In genomic region chr2:63880603-63881002, GRCh38 we compare ENCODE assay signal across 1 cellular context.
TF ChIP-seq lines count a peak whose summit lies in the region.

No MANE protein-coding gene starts in this region.

TF ChIP-seq in HepG2, 621 proteins besides CTCF, POLR2A, EP300 and RAD21:
- TF ChIP-seq ZNF343 (CRISPR knock-in tag; IDR thresholded peaks at IDR 0.05) (no peak), SOX5 (CRISPR knock-in tag; IDR thresholded peaks at IDR 0.05; ENCODE audit: borderline replicate concordance) (no peak), NFKB2 (CRISPR knock-in tag; IDR thresholded peaks at IDR 0.05; ENCODE audit: borderline replicate concordance) (no peak), ZBTB3 (CRISPR knock-in tag; IDR thresholded peaks at IDR 0.05; ENCODE audit: borderline replicate concordance, low read depth) (no peak), SRY (CRISPR knock-in tag; IDR thresholded peaks at IDR 0.05) (no peak), ZBTB8A (CRISPR knock-in tag; IDR thresholded peaks at IDR 0.05; ENCODE audit: borderline replicate concordance, low read depth) (no peak), CCAR2 (optimal IDR thresholded peaks at IDR 0.05; ENCODE audit: low read depth, low read length) (no peak), RELA (CRISPR knock-in tag; IDR thresholded peaks at IDR 0.05) (no peak), HDAC2 (CRISPR knock-in tag; IDR thresholded peaks at IDR 0.05) (no peak), ELF3 (CRISPR knock-in tag; IDR thresholded peaks at IDR 0.05) (no peak), YEATS2 (CRISPR knock-in tag; IDR thresholded peaks at IDR 0.05; ENCODE audit: borderline replicate concordance) (no peak), FIP1L1 (IDR thresholded peaks at IDR 0.05; ENCODE audit: borderline replicate concordance, insufficient read depth, low read depth, low read length) (no peak), ZBTB33 (CRISPR knock-in tag; IDR thresholded peaks at IDR 0.05) (no peak), NKX3-1 (CRISPR knock-in tag; IDR thresholded peaks at IDR 0.05) (no peak), MXD1 (CRISPR knock-in tag; IDR thresholded peaks at IDR 0.05) (no peak), MTA1 (CRISPR knock-in tag; IDR thresholded peaks at IDR 0.05; ENCODE audit: borderline replicate concordance) (no peak), ZBTB2 (CRISPR knock-in tag; IDR thresholded peaks at IDR 0.05; ENCODE audit: low read depth) (no peak), ZNF773 (CRISPR knock-in tag; IDR thresholded peaks at IDR 0.05; ENCODE audit: borderline replicate concordance) (no peak)
- TF ChIP-seq, protein P1, sequence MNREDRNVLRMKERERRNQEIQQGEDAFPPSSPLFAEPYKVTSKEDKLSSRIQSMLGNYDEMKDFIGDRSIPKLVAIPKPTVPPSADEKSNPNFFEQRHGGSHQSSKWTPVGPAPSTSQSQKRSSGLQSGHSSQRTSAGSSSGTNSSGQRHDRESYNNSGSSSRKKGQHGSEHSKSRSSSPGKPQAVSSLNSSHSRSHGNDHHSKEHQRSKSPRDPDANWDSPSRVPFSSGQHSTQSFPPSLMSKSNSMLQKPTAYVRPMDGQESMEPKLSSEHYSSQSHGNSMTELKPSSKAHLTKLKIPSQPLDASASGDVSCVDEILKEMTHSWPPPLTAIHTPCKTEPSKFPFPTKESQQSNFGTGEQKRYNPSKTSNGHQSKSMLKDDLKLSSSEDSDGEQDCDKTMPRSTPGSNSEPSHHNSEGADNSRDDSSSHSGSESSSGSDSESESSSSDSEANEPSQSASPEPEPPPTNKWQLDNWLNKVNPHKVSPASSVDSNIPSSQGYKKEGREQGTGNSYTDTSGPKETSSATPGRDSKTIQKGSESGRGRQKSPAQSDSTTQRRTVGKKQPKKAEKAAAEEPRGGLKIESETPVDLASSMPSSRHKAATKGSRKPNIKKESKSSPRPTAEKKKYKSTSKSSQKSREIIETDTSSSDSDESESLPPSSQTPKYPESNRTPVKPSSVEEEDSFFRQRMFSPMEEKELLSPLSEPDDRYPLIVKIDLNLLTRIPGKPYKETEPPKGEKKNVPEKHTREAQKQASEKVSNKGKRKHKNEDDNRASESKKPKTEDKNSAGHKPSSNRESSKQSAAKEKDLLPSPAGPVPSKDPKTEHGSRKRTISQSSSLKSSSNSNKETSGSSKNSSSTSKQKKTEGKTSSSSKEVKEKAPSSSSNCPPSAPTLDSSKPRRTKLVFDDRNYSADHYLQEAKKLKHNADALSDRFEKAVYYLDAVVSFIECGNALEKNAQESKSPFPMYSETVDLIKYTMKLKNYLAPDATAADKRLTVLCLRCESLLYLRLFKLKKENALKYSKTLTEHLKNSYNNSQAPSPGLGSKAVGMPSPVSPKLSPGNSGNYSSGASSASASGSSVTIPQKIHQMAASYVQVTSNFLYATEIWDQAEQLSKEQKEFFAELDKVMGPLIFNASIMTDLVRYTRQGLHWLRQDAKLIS (CRISPR knock-in tag; IDR thresholded peaks at IDR 0.05) = no peak
